Comparison of ENCODE assay signal across 24 cellular contexts in genomic region chr12:67256649-67257048, GRCh38. TPM values are rescaled to one million over a fixed set of nuclear protein-coding genes. Genes with fewer than 3 reads are reported as not detected.
DNase-seq lines count a peak whose midpoint lies in the region; ATAC-seq, FAIRE-seq and TF ChIP-seq lines count a peak whose summit lies in the region.
"Had no signal": no experiment of that assay in that cellular context is flagged by ENCODE, and none has a peak within 500 bp of the region (broad histone marks: within the 10 kb centered on the region; RNA-seq: fewer than 3 reads in every experiment).

No MANE protein-coding gene starts in this region.

- no peaks in the 10 kb centered on the region for H3K27me3 ChIP-seq in GM23338 (ENCODE audit: insufficient read depth)
- H3K27me3 ChIP-seq in K562 (ENCODE audit: control insufficient read depth in 2 of 2, insufficient read depth in 2 of 2, low read length in 2 of 2) = 0 out of 5 replicates have a peak, but pooled peaks cover 0 to 3% of the 10 kb centered on the region in 2 experiments
- no peaks in the 10 kb centered on the region for H3K27me3 ChIP-seq in osteoblast (ENCODE audit: insufficient read depth, low read length)
- H3K27me3 ChIP-seq in suprapubic skin = no peaks in the 10 kb centered on the region
- H3K27me3 ChIP-seq: BLaER1 treated with 17β-estradiol and CSF1 and Interleukin-3, amounts not matched to agents 10 nM and 100 nM had no signal

- no peaks in the 10 kb centered on the region; the same call in 2 of the 3 replicates for H3K9me3 Mint-ChIP-seq in GM23338
- H3K9me3 Mint-ChIP-seq: CD4-positive, alpha-beta T cell; CD8-positive, alpha-beta T cell had no signal

- H3K9ac ChIP-seq in K562 (ENCODE audit: insufficient read depth in 1 of 2, low read depth in 2 of 2, low read length in 2 of 2) = no peak overlapping the region
- H3K9ac ChIP-seq: BLaER1 treated with 17β-estradiol and CSF1 and Interleukin-3, amounts not matched to agents 10 nM and 100 nM had no signal

- no peak overlapping the region for H3K4me3 Mint-ChIP-seq in GM23338
- H3K4me3 Mint-ChIP-seq: B cell; CD4-positive, alpha-beta T cell; CD8-positive, alpha-beta T cell had no signal

- TF ChIP-seq CTCF in GM23338 (conservative IDR thresholded peaks at IDR 0.05; ENCODE audit: low read depth in 2 of 2) (no peak), K562 (IDR thresholded peaks at IDR 0.05 in 2 of 3, conservative IDR thresholded peaks at IDR 0.05 in 1 of 3; ENCODE audit: insufficient read depth in 2 of 3, low read depth in 1 of 3, low read length in 3 of 3) (no peak), osteoblast (IDR thresholded peaks at IDR 0.05; ENCODE audit: extremely low read depth, low read depth, low read length) (no peak), suprapubic skin (IDR thresholded peaks at IDR 0.05) (no peak)

- TF ChIP-seq RAD21 in K562 (CRISPR knock-in tag; conservative IDR thresholded peaks at IDR 0.05 in 1 of 2, IDR thresholded peaks at IDR 0.05 in 1 of 2) = no peak

- H3K4me2 ChIP-seq in GM23338 (no peak overlapping the region), K562 (ENCODE audit: insufficient read depth, low read length) (no peak overlapping the region), osteoblast (ENCODE audit: insufficient read depth, low read length) (no peak overlapping the region)
- H3K4me2 ChIP-seq: BLaER1 treated with 17β-estradiol and CSF1 and Interleukin-3, amounts not matched to agents 10 nM and 100 nM had no signal

- intact Hi-C loops in K562 (cut with micrococcal nuclease) = no loop called here

- ATAC-seq in GM23338 (no peak), K562 (peak; percentile 63), HG02884 (IDR thresholded peaks at IDR 0.05; ENCODE audit: unreplicated experiment) (no peak), HG02623 (IDR thresholded peaks at IDR 0.05; ENCODE audit: unreplicated experiment) (no peak)
- ATAC-seq: CD8-positive, alpha-beta T cell had no signal

- 48% methylated on average over 5 of the region's 5 CpGs for WGBS in K562 (ENCODE audit: insufficient coverage, low coverage, missing lambda C conversion rate)
- 79% methylated on average over 5 of the region's 5 CpGs for WGBS in suprapubic skin

- no peaks in the 10 kb centered on the region for H3K4me1 Mint-ChIP-seq in GM23338
- H3K4me1 Mint-ChIP-seq: B cell had no signal

- no peaks in the 10 kb centered on the region for H3K36me3 ChIP-seq in GM23338 (ENCODE audit: insufficient read depth)
- no peaks in the 10 kb centered on the region for H3K36me3 ChIP-seq in K562 (ENCODE audit: control insufficient read depth, insufficient read depth, low read length)
- no peaks in the 10 kb centered on the region for H3K36me3 ChIP-seq in osteoblast (ENCODE audit: insufficient read depth, low read length)
- H3K36me3 ChIP-seq in suprapubic skin = no peaks in the 10 kb centered on the region
- H3K36me3 ChIP-seq: BLaER1 treated with 17β-estradiol and CSF1 and Interleukin-3, amounts not matched to agents 10 nM and 100 nM had no signal

- TF ChIP-seq POLR2A in K562 (conservative IDR thresholded peaks at IDR 0.05) = no peak
- TF ChIP-seq POLR2A in suprapubic skin (IDR thresholded peaks at IDR 0.05) = no peak

- H3K4me3 ChIP-seq in GM23338 (no peak overlapping the region), K562 (no peak overlapping the region), osteoblast (ENCODE audit: insufficient read depth, low read length) (no peak overlapping the region), suprapubic skin (no peak overlapping the region)
- H3K4me3 ChIP-seq: BLaER1 treated with 17β-estradiol and CSF1 and Interleukin-3, amounts not matched to agents 10 nM and 100 nM had no signal

- in situ Hi-C loops in K562 (cut with MboI) = no loop called here

- BruUV-seq in K562 (replicated peaks; lab: Mats Ljungman, UMichigan) = no TSS peak

- H3K9me2 ChIP-seq in GM23338 (ENCODE audit: insufficient read depth) = no peaks in the 10 kb centered on the region

- H2AFZ ChIP-seq in GM23338 (peak overlapping the region; percentile 81), K562 (ENCODE audit: low read depth, low read length) (peak overlapping the region; percentile 46), osteoblast (ENCODE audit: low read length) (no peak overlapping the region)

- H3K79me2 ChIP-seq in GM23338 (replicated peaks; ENCODE audit: insufficient read depth) = no peaks in the 10 kb centered on the region
- H3K79me2 ChIP-seq in K562 (ENCODE audit: control insufficient read depth, insufficient read depth, low read length) = no peaks in the 10 kb centered on the region
- H3K79me2 ChIP-seq in osteoblast (ENCODE audit: insufficient read depth, low read length) = no peaks in the 10 kb centered on the region

- H3K27ac ChIP-seq in GM23338 (ENCODE audit: low read depth) (no peak overlapping the region), K562 (ENCODE audit: extremely low read depth, low read depth, low read length) (no peak overlapping the region), osteoblast (ENCODE audit: low read depth, low read length) (no peak overlapping the region), suprapubic skin (no peak overlapping the region)
- H3K27ac ChIP-seq: BLaER1 treated with 17β-estradiol and CSF1 and Interleukin-3, amounts not matched to agents 10 nM and 100 nM; C4-2B had no signal

- no peaks in the 10 kb centered on the region for H3F3A ChIP-seq in GM23338 (replicated peaks; ENCODE audit: low read depth)

- TF ChIP-seq EP300 in K562 (IDR thresholded peaks at IDR 0.05; ENCODE audit: low read length) (no peak), suprapubic skin (IDR thresholded peaks at IDR 0.05) (no peak)

- H3K9me3 ChIP-seq in K562 (replicated peaks; ENCODE audit: control insufficient read depth, insufficient read depth, low read depth, low read length) = no peaks in the 10 kb centered on the region
- H3K9me3 ChIP-seq in osteoblast (ENCODE audit: low read depth, low read length) = no peaks in the 10 kb centered on the region
- H3K9me3 ChIP-seq in suprapubic skin = no peaks in the 10 kb centered on the region
- H3K9me3 ChIP-seq: BLaER1 treated with 17β-estradiol and CSF1 and Interleukin-3, amounts not matched to agents 10 nM and 100 nM; Caco-2 had no signal

- H3K27me3 Mint-ChIP-seq in GM23338 (ENCODE audit: insufficient read depth, low read depth, poor library complexity) = no peaks in the 10 kb centered on the region
- H3K27me3 Mint-ChIP-seq: CD4-positive, alpha-beta T cell had no signal

- no peak overlapping the region for H3K27ac Mint-ChIP-seq in GM23338
- H3K27ac Mint-ChIP-seq: B cell; CD4-positive, alpha-beta T cell; CD8-positive, alpha-beta T cell had no signal

- no peaks in the 10 kb centered on the region for H3K4me1 ChIP-seq in GM23338 (ENCODE audit: insufficient read depth)
- H3K4me1 ChIP-seq in K562 (replicated peaks in 1 of 2; ENCODE audit: control insufficient read depth in 2 of 2, insufficient read depth in 2 of 2, low read length in 2 of 2) = no peaks in the 10 kb centered on the region
- H3K4me1 ChIP-seq in osteoblast (ENCODE audit: insufficient read depth, low read length) = no peaks in the 10 kb centered on the region
- H3K4me1 ChIP-seq in suprapubic skin = no peaks in the 10 kb centered on the region
- H3K4me1 ChIP-seq: BLaER1 treated with 17β-estradiol and CSF1 and Interleukin-3, amounts not matched to agents 10 nM and 100 nM; Caco-2 had no signal

- H4K20me1 ChIP-seq in GM23338 (replicated peaks; ENCODE audit: insufficient read depth) = no peaks in the 10 kb centered on the region
- no peaks in the 10 kb centered on the region for H4K20me1 ChIP-seq in K562 (replicated peaks; ENCODE audit: control insufficient read depth, insufficient read depth, low read length)
- H4K20me1 ChIP-seq in osteoblast (ENCODE audit: insufficient read depth, low read length) = no peaks in the 10 kb centered on the region
- H4K20me1 ChIP-seq: BLaER1 treated with 17β-estradiol and CSF1 and Interleukin-3, amounts not matched to agents 10 nM and 100 nM had no signal

- DNase-seq in GM23338 (ENCODE audit: low spot score) (no peak), K562 (ENCODE audit: extremely low read depth in 1 of 4, low spot score in 3 of 4) (no peak), myocyte (ENCODE audit: low read depth) (peak; percentile 35), osteoblast (ENCODE audit: insufficient read length, low spot score, missing footprints) (peak; percentile 8), suprapubic skin (ENCODE audit: low spot score in 2 of 2) (no peak)
- DNase-seq: 8988T; ACHN; AML-193; Caco-2; Calu3; CD4-positive, alpha-beta T cell; CD8-positive, alpha-beta T cell; DMS79 treated with DMSO at 0.1 percent for 48 hours; GF-D8 had no signal

- CTCF ChIA-PET in K562 (lab: Yijun Ruan, JAX; ENCODE audit: low intra/inter-chr PET ratio) = no interaction called here

- H3K36me3 Mint-ChIP-seq in GM23338 (ENCODE audit: low read depth) = no peaks in the 10 kb centered on the region
- H3K36me3 Mint-ChIP-seq: CD8-positive, alpha-beta T cell had no signal

- no peak for FAIRE-seq in K562 (lab: Jason Lieb, UNC)
- FAIRE-seq: A204.1, D721Med, G401.6, GM12891, GM19239 had no signal

- POLR2A ChIA-PET in K562 (lab: Yijun Ruan, JAX) = interaction anchor here (2.2 kb wide), 1 partner anchor 12 kb away, joined by 26 read pairs; the partner anchor contains the start of gene CAND1

- no peaks in the 10 kb centered on the region for H3K9me1 ChIP-seq in K562 (ENCODE audit: control insufficient read depth, insufficient read depth, low read length)

TF ChIP-seq in K562, 482 proteins besides CTCF, POLR2A, EP300 and RAD21 (continues in another document):
- TF ChIP-seq ZNF57 (CRISPR knock-in tag; IDR thresholded peaks at IDR 0.05) = no peak

RNA-seq across cellular contexts. Expression of gene CAND1, which starts 12.5 kb away (rescaled TPM):
- total RNA-seq in GM23338 (2014; rRNA removed; shearing (Covaris generic)) = 151 and 164 TPM in 2 replicates
- polyA plus RNA-seq in GM23338 (2016; fragmentation: Nextera tagmentation; extraction: Ambion mirVana) (53.8 and 71.4 TPM in 2 replicates), K562 (2011; rRNA removed) (134 and 167 TPM in 2 replicates), K562 (2014; fragmentation: Illumina TruSeq; extraction: Trizol) (50.1 and 51.3 TPM in 2 replicates), K562 (2014; fragmentation: Nextera tagmentation; extraction: Ambion mirVana) (10 to 100 TPM; 24.0 to 32.3 TPM), K562 (2014; rRNA removed) (40.7 and 43.5 TPM in 2 replicates)
- total RNA-seq in K562 (2011; cell fraction: chromatin; rRNA removed; ENCODE audit: low replicate concordance) = 52.0 and 222 TPM in 2 replicates
- 26.5 and 37.0 TPM in 2 replicates for total RNA-seq in K562 (2011; cell fraction: nucleolus; rRNA removed)
- total RNA-seq in K562 (2011; cell fraction: nucleoplasm; rRNA removed) = 70.0 and 96.4 TPM in 2 replicates
- total RNA-seq in K562 (2014; rRNA removed) (77.5 and 97.2 TPM in 2 replicates), K562 (2014; rRNA removed; fragmentation: Illumina TruSeq; extraction: Trizol) (116 and 127 TPM in 2 replicates), K562 (2015; rRNA removed; fragmentation: Illumina TruSeq; extraction: Trizol) (72.7 and 80.0 TPM in 2 replicates), K562 (2021) (142 and 144 TPM in 2 replicates), myocyte (86.0 and 124 TPM in 2 replicates), osteoblast (116 and 130 TPM in 2 replicates), suprapubic skin (100 to 1,000 TPM in 1 of 4 donors, 10 to 100 TPM in 3; 62.9 to 131 (median 72.3) TPM)
- 20.3 and 40.9 TPM in 2 replicates for polyA plus RNA-seq in K562 (2011; cell fraction: cytosol; rRNA removed)
- polyA plus RNA-seq in K562 (2011; cell fraction: nucleus; rRNA removed) = 42.3 and 66.0 TPM in 2 replicates
- polyA plus RNA-seq in K562 (2012) = 47.5 and 49.5 TPM in 2 replicates
- polyA minus RNA-seq in K562 (2011; rRNA and poly(A)+ RNA removed) = 204 and 240 TPM in 2 replicates
- 63.5 and 70.4 TPM in 2 replicates for polyA minus RNA-seq in K562 (2011; cell fraction: cytosol; rRNA and poly(A)+ RNA removed)
- 53.9 and 102 TPM in 2 replicates for polyA minus RNA-seq in K562 (2011; cell fraction: nucleus; rRNA and poly(A)+ RNA removed)
- polyA plus RNA-seq in myocyte (2012) = 46.5 TPM

Comparison
In these comparisons a context has a peak if more than half of its experiments do, and no peak if none do; other contexts are left out.
1. DNase-seq: peak in myocyte (single experiment) and osteoblast (single experiment); none in GM23338 (single experiment), K562 (0 of 4) and suprapubic skin (0 of 2).